In the genomic region with DNA sequence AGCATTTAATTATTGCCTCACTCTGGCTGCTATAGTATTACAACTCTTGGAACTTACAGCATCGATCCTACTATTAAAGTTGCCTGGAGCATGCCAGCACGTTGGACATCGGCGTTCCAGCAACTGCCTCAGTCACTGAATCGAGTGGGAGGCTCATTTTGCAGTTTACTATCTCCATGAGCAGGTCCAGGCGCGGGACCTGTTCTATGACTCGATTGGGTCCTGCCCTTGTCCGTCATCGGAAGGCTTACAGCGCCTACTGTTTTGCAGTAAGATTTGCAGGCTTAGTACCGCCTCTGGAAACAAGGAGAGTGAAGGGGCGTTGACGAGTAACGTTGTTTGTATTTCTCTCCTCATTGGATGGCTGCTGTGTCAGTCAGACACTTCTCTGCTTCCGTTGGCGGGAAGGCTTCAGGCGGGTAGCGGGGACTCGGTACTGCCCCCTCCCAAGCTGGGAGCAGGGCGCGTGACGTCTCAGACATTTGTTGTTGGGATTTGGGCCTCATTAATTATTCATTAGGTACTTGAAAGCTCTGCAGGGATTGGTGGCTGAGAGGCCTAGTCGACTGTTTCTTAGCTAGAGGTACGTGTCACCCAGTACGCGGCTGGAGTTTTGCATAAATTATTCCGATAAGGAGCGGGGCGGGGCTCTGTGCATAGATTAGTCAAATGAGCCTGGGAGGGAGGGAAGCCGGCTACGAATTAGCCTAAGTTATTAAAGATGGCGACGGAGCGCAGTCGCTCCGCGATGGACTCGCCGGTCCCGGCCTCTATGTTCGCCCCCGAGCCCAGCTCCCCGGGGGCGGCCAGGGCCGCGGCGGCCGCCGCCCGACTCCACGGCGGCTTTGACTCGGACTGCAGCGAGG, we compare ENCODE assay signal across 8 cellular contexts. TPM values are rescaled to one million over a fixed set of nuclear protein-coding genes. Genes with fewer than 3 reads are reported as not detected.
DNase-seq lines count a peak whose midpoint lies in the region; ATAC-seq and TF ChIP-seq lines count a peak whose summit lies in the region.

A gene (plus strand): TSS at position 710 of the 866 bp plus-strand sequence. CDS start 12 bp downstream, at position 722.

- intact Hi-C loops in activated CD4-positive, alpha-beta T cell treated with anti-CD3 and anti-CD28 coated beads for 36 hours (cut with DNase I, micrococcal nuclease), result loop anchor here (1.0 to 10.0 kb wide), 19 partner anchors 23 to 1642 kb away; a partner anchor contains a TSS

- H3K4me3 ChIP-seq in choroid plexus epithelial cell (ENCODE audit: low read depth, low read length), result peak within 1 kb of the TSS; percentile 93
- peak within 1 kb of the TSS; percentile 98 for H3K4me3 ChIP-seq in kidney epithelial cell (ENCODE audit: low read depth, low read length)

- POLR2A ChIA-PET in activated CD4-positive, alpha-beta T cell treated with anti-CD3 and anti-CD28 coated beads for 36 hours (lab: Charles Lee), result interaction anchor here (0.6 to 1.0 kb wide), 6 partner anchors 9 to 721 kb away, joined by 3 to 7 read pairs (median 3); a partner anchor contains a TSS

- peak within 1 kb of the TSS; percentile 93 for H3K4me3 Mint-ChIP-seq in activated CD4-positive, alpha-beta T cell treated with anti-CD3 and anti-CD28 coated beads for 36 hours

- peak; percentile 2 for TF ChIP-seq CTCF in choroid plexus epithelial cell (conservative IDR thresholded peaks at IDR 0.05; ENCODE audit: low read depth, low read length)
- TF ChIP-seq CTCF in kidney epithelial cell (IDR thresholded peaks at IDR 0.05; ENCODE audit: insufficient read depth, low read length, poor library complexity, severe bottlenecking), result no peak

- no peaks in the 10 kb centered on the region for H3K36me3 ChIP-seq in kidney epithelial cell (ENCODE audit: control insufficient read depth, insufficient read depth, low read length)

- H3K27me3 ChIP-seq in kidney epithelial cell (ENCODE audit: control insufficient read depth, insufficient read depth, low read length), result no peaks in the 10 kb centered on the region

- no peaks in the 10 kb centered on the region for H3K27me3 Mint-ChIP-seq in activated CD4-positive, alpha-beta T cell treated with anti-CD3 and anti-CD28 coated beads for 36 hours

- CTCF ChIA-PET in activated CD4-positive, alpha-beta T cell treated with anti-CD3 and anti-CD28 coated beads for 36 hours (lab: Charles Lee), result interaction anchor here (0.6 to 3.1 kb wide), 7 partner anchors 18 to 1474 kb away, joined by 3 to 13 read pairs (median 4); a partner anchor contains a TSS

- peaks cover 53% of the 10 kb centered on the region for H3K4me1 Mint-ChIP-seq in activated CD4-positive, alpha-beta T cell treated with anti-CD3 and anti-CD28 coated beads for 36 hours

- ATAC-seq in HG03442 (IDR thresholded peaks at IDR 0.05; ENCODE audit: unreplicated experiment), result peak; percentile 66
- peak; percentile 89 for ATAC-seq in activated CD4-positive, alpha-beta T cell treated with anti-CD3 and anti-CD28 coated beads for 36 hours

- H3K27ac Mint-ChIP-seq in activated CD4-positive, alpha-beta T cell treated with anti-CD3 and anti-CD28 coated beads for 36 hours, result peak within 1 kb of the TSS; percentile 97

- peaks cover 34% of the 10 kb centered on the region for H3K36me3 Mint-ChIP-seq in activated CD4-positive, alpha-beta T cell treated with anti-CD3 and anti-CD28 coated beads for 36 hours (ENCODE audit: low read depth)

- no peaks in the 10 kb centered on the region for H3K9me3 Mint-ChIP-seq in activated CD4-positive, alpha-beta T cell treated with anti-CD3 and anti-CD28 coated beads for 36 hours (ENCODE audit: low read depth)

- DNase-seq in Ammon's horn (ENCODE audit: low spot score) (peak; percentile 100), GM19238 (ENCODE audit: insufficient read length, low spot score) (peak; percentile 91), NCI-H524 (lab: John Stamatoyannopoulos, UW) (peak; percentile 100), choroid plexus epithelial cell (ENCODE audit: low read depth) (peak; percentile 100), kidney epithelial cell (ENCODE audit: low read depth) (peak; percentile 99)
- peak; percentile 98 for DNase-seq in activated CD4-positive, alpha-beta T cell treated with anti-CD3 and anti-CD28 coated beads for 36 hours
- DNase-seq in stimulated activated CD4-positive, alpha-beta T cell treated with anti-CD3 and anti-CD28 coated beads, Interleukin-15, amount 100 ng/mL, for 48 hours (ENCODE audit: low read depth in 2 of 2), result peak; percentile 94 to 96

RNA-seq across cellular contexts. Expression of the gene that starts here (rescaled TPM):
- total RNA-seq in activated CD4-positive, alpha-beta T cell treated with anti-CD3 and anti-CD28 coated beads for 36 hours, result 10 to 100 TPM; 88.6 to 92.8 TPM
- 33.0 and 35.4 TPM in 2 replicates for total RNA-seq in kidney epithelial cell

Comparison
In these comparisons a context has a peak if more than half of its experiments do, and no peak if none do; other contexts are left out.
1. Peak in every context shown above with its lines: DNase-seq, ATAC-seq and H3K4me3 ChIP-seq.